In genomic region chr5:139403418-139403786, GRCh38 we compare ENCODE assay signal across 8 cellular contexts. TPM values are rescaled to one million over a fixed set of nuclear protein-coding genes. Genes with fewer than 3 reads are reported as not detected.
DNase-seq lines count a peak whose midpoint lies in the region; TF ChIP-seq lines count a peak whose summit lies in the region.

No MANE protein-coding gene starts in this region.

- peak overlapping the region; percentile 100 for H3K27ac Mint-ChIP-seq in Calu3 (ENCODE audit: unreplicated experiment)

- peak overlapping the region; percentile 97 for H3K4me3 ChIP-seq in OCI-LY3 (ENCODE audit: low read length)
- H3K4me3 ChIP-seq in epithelial cell of esophagus (ENCODE audit: low read length): peak overlapping the region; percentile 69
- peak overlapping the region; percentile 77 for H3K4me3 ChIP-seq in osteoblast (ENCODE audit: insufficient read depth, low read length)

- H3K79me2 ChIP-seq in OCI-LY3 (ENCODE audit: low read length) (no peaks in the 10 kb centered on the region), osteoblast (ENCODE audit: insufficient read depth, low read length) (no peaks in the 10 kb centered on the region)

- H3K4me2 ChIP-seq in OCI-LY3 (ENCODE audit: low read length): peak overlapping the region; percentile 99
- peak overlapping the region; percentile 98 for H3K4me2 ChIP-seq in osteoblast (ENCODE audit: insufficient read depth, low read length)

- H3K9me3 ChIP-seq in OCI-LY3 (ENCODE audit: insufficient read depth, low read length) (no peaks in the 10 kb centered on the region), osteoblast (ENCODE audit: low read depth, low read length) (no peaks in the 10 kb centered on the region)

- H3K27me3 ChIP-seq in OCI-LY3 (ENCODE audit: low read depth, low read length): no peaks in the 10 kb centered on the region
- H3K27me3 ChIP-seq in osteoblast (ENCODE audit: insufficient read depth, low read length): no peaks in the 10 kb centered on the region

- CTCF ChIA-PET in Calu3 (lab: Charles Lee): interaction anchor here (0.6 to 0.9 kb wide), 4 partner anchors 35 to 626 kb away, joined by 3 read pairs; no protein-coding TSS in a partner anchor

- H3K4me3 Mint-ChIP-seq in Calu3 (ENCODE audit: low read depth, unreplicated experiment): peak overlapping the region; percentile 98

- DNase-seq in Calu3 (no peak), epithelial cell of esophagus (ENCODE audit: low read depth) (no peak), osteoblast (ENCODE audit: insufficient read length, low spot score, missing footprints) (no peak), HK-2 (ENCODE audit: unreplicated experiment) (no peak), NCI-H187 treated with DMSO at 0.1 percent for 48 hours (lab: John Stamatoyannopoulos, UW) (no peak), mesenteric fat pad (ENCODE audit: low spot score) (no peak), DMS 273 treated with DMSO at 0.1 percent for 48 hours (lab: John Stamatoyannopoulos, UW) (no peak)

- no peaks in the 10 kb centered on the region for H4K20me1 ChIP-seq in OCI-LY3 (ENCODE audit: insufficient read depth, low read length)
- H4K20me1 ChIP-seq in osteoblast (ENCODE audit: insufficient read depth, low read length): no peaks in the 10 kb centered on the region

- H3K36me3 ChIP-seq in OCI-LY3 (replicated peaks; ENCODE audit: low read depth, low read length) (no peaks in the 10 kb centered on the region), osteoblast (ENCODE audit: insufficient read depth, low read length) (no peaks in the 10 kb centered on the region)

- no peaks in the 10 kb centered on the region for H3K27me3 Mint-ChIP-seq in Calu3 (ENCODE audit: unreplicated experiment)

- peaks cover 26% of the 10 kb centered on the region for H3K4me1 Mint-ChIP-seq in Calu3 (ENCODE audit: low read depth, unreplicated experiment)

- H3K9ac ChIP-seq in OCI-LY3 (ENCODE audit: low read length): peak overlapping the region; percentile 70

- peaks cover 23% of the 10 kb centered on the region for H3K36me3 Mint-ChIP-seq in Calu3 (ENCODE audit: insufficient read depth, unreplicated experiment)

- H2AFZ ChIP-seq in OCI-LY3 (ENCODE audit: low read depth, low read length) (0 out of 2 replicates have a peak overlapping the region, but pooled peaks have one; percentile 59), osteoblast (ENCODE audit: low read length) (peak overlapping the region; percentile 97)

- TSS peak; percentile 86 for BruUV-seq in Calu3 (replicated peaks; lab: Mats Ljungman, UMichigan)

- H3K9me3 Mint-ChIP-seq in Calu3 (ENCODE audit: low read depth, unreplicated experiment): no peaks in the 10 kb centered on the region

- intact Hi-C loops in Calu3 (cut with micrococcal nuclease; ENCODE audit: unreplicated experiment): no loop called here

- H3K27ac ChIP-seq in OCI-LY3 (ENCODE audit: low read length) (peak overlapping the region; percentile 92), osteoblast (ENCODE audit: low read depth, low read length) (peak overlapping the region; percentile 91)

- H3K4me1 ChIP-seq in OCI-LY3 (ENCODE audit: low read length) (peaks cover 55% of the 10 kb centered on the region), osteoblast (ENCODE audit: insufficient read depth, low read length) (peaks cover 13% of the 10 kb centered on the region)

- no peak for TF ChIP-seq CTCF in Calu3 (IDR thresholded peaks at IDR 0.05; ENCODE audit: unreplicated experiment)
- no peak for TF ChIP-seq CTCF in OCI-LY3 (IDR thresholded peaks at IDR 0.05; ENCODE audit: low read depth, low read length)
- no peak for TF ChIP-seq CTCF in epithelial cell of esophagus (IDR thresholded peaks at IDR 0.05; ENCODE audit: insufficient read depth, low read depth, low read length, missing control alignments)
- no peak for TF ChIP-seq CTCF in osteoblast (IDR thresholded peaks at IDR 0.05; ENCODE audit: extremely low read depth, low read depth, low read length)

RNA-seq across cellular contexts. Expression of gene SPATA24, which starts 0.5 kb away (rescaled TPM):
- total RNA-seq in Calu3 (2022): 5.1 and 6.8 TPM in 2 replicates
- total RNA-seq in osteoblast: 2.9 and 3.6 TPM in 2 replicates
- 2.0 TPM for total RNA-seq in mesenteric fat pad

RNA-seq across cellular contexts. Expression of gene PROB1, which starts 8.5 kb away (rescaled TPM):
- total RNA-seq in Calu3 (2022) (1.9 and 2.4 TPM in 2 replicates), osteoblast (1.1 and 1.2 TPM in 2 replicates), mesenteric fat pad (2.1 TPM)

RNA-seq across cellular contexts. Expression of gene MZB1, which starts 13.7 kb away (rescaled TPM):
- total RNA-seq in Calu3 (2022) (0.24 TPM in 1 of 2 replicates, not detected in the other), osteoblast (0.29 TPM in 1 of 2 replicates, not detected in the other), mesenteric fat pad (0.61 TPM)

RNA-seq across cellular contexts. Expression of gene SLC23A1, which starts 20.3 kb away (rescaled TPM):
- total RNA-seq in Calu3 (2022) (0.80 and 2.8 TPM in 2 replicates), osteoblast (not detected in 2 replicates), mesenteric fat pad (not detected)

RNA-seq across cellular contexts. Expression of gene DNAJC18, which starts 35.9 kb away (rescaled TPM):
- 6.7 and 9.8 TPM in 2 replicates for total RNA-seq in Calu3 (2022)
- 12.4 and 16.3 TPM in 2 replicates for total RNA-seq in osteoblast
- total RNA-seq in mesenteric fat pad: 8.4 TPM
